In the genomic region with DNA sequence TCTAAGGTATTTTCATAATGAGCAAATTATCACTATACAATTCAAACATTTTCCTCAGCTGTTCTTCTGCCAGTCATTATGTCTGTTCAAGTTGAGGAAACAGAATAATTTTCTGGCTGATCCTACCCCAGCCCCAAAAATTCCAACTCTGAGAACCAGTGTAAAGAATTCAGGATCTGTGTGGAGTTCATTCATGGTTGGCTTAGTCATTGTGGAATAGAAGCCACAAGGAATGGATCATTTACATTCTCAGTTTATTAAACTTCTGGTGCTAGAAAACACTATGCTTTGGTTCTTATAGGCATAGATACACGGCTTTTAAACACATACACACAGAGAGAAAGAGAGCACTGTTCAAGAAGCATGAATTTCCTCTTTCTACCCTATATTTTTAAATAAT, we compare ENCODE assay signal across 19 cellular contexts.
DNase-seq lines count a peak whose midpoint lies in the region; ATAC-seq and TF ChIP-seq lines count a peak whose summit lies in the region.
"Had no signal": no experiment of that assay in that cellular context is flagged by ENCODE, and none has a peak within 500 bp of the region (broad histone marks: within the 10 kb centered on the region; RNA-seq: fewer than 3 reads in every experiment).

No MANE protein-coding gene starts in this region.

- no peaks in the 10 kb centered on the region for H3K27me3 Mint-ChIP-seq in chondrocyte (ENCODE audit: low read depth)
- H3K27me3 Mint-ChIP-seq: activated naive CD8-positive, alpha-beta T cell; naive B cell; T-helper 17 cell had no signal

- no peak overlapping the region for H4K8ac ChIP-seq in trophoblast cell (ENCODE audit: low read depth, low read length)

- TF ChIP-seq CTCF in AG10803 (conservative IDR thresholded peaks at IDR 0.05; ENCODE audit: low read length): no peak
- no peak for TF ChIP-seq CTCF in chondrocyte (IDR thresholded peaks at IDR 0.05)

- H3K4me2 ChIP-seq in trophoblast cell (ENCODE audit: low read length): no peak overlapping the region

- WGBS in trophoblast cell (ENCODE audit: extremely low coverage, insufficient coverage, insufficient read length): no CpG with 5 or more reads among the region's 1 CpG

- ATAC-seq in GM18498 (IDR thresholded peaks at IDR 0.05; ENCODE audit: unreplicated experiment) (no peak), left lobe of liver (no peak)
- ATAC-seq in activated naive CD4-positive, alpha-beta T cell treated with anti-CD3 and anti-CD28 coated beads, Interleukin-2, amount 50 U/mL, for 72 hours: no peak
- ATAC-seq: activated CD4-positive, CD25-positive, alpha-beta regulatory T cell treated with anti-CD3 and anti-CD28 coated beads, Interleukin-2, amount 50 U/mL, for 24 hours; heart left ventricle; left colon; T-helper 17 cell had no signal

- no peak overlapping the region for H2BK120ac ChIP-seq in trophoblast cell (ENCODE audit: insufficient read depth, low read length, poor library complexity)

- H2AK5ac ChIP-seq in trophoblast cell (ENCODE audit: low read length): no peak overlapping the region

- H3K4ac ChIP-seq in trophoblast cell (ENCODE audit: low read depth, low read length): no peak overlapping the region

- no peaks in the 10 kb centered on the region for H3K9me3 ChIP-seq in trophoblast cell (ENCODE audit: insufficient read depth, low read depth, low read length)
- H3K9me3 ChIP-seq: heart left ventricle, right atrium auricular region, testis had no signal

- H2BK5ac ChIP-seq in trophoblast cell (ENCODE audit: low read depth, low read length, poor library complexity): no peak overlapping the region

- no peak overlapping the region for H4K91ac ChIP-seq in trophoblast cell (ENCODE audit: low read depth, low read length)

- no peaks in the 10 kb centered on the region for H3K4me1 ChIP-seq in trophoblast cell (ENCODE audit: control insufficient read depth in 1 of 2, insufficient read depth in 2 of 2, low read length in 2 of 2)
- H3K4me1 ChIP-seq: testis had no signal

- no peak overlapping the region for H3K9ac ChIP-seq in trophoblast cell (ENCODE audit: low read length)

- H3K9me3 Mint-ChIP-seq in chondrocyte (ENCODE audit: low read depth): no peaks in the 10 kb centered on the region
- H3K9me3 Mint-ChIP-seq in activated naive CD4-positive, alpha-beta T cell treated with anti-CD3 and anti-CD28 coated beads, Interleukin-2, amount 50 U/mL, for 72 hours: no peaks in the 10 kb centered on the region
- H3K9me3 Mint-ChIP-seq: naive B cell had no signal

- no peaks in the 10 kb centered on the region for H3K79me1 ChIP-seq in trophoblast cell (ENCODE audit: low read length)

- H3K27me3 ChIP-seq in trophoblast cell (ENCODE audit: insufficient read depth, low read length): no peaks in the 10 kb centered on the region
- H3K27me3 ChIP-seq: heart left ventricle, right atrium auricular region, testis had no signal

- no peak overlapping the region for H4K12ac ChIP-seq in trophoblast cell (ENCODE audit: low read depth, low read length)

- H3K27ac ChIP-seq in trophoblast cell (ENCODE audit: low read depth, low read length): no peak overlapping the region
- H3K27ac ChIP-seq: heart left ventricle, right atrium auricular region, RWPE1, testis had no signal

- H3K14ac ChIP-seq in trophoblast cell (ENCODE audit: low read length): no peak overlapping the region

- H2AFZ ChIP-seq in trophoblast cell (ENCODE audit: insufficient read depth, low read length, poor library complexity): no peak overlapping the region

- no peak overlapping the region for H3K18ac ChIP-seq in trophoblast cell (ENCODE audit: low read length)

- H3K4me1 Mint-ChIP-seq in chondrocyte (ENCODE audit: low read depth): peaks cover 74% of the 10 kb centered on the region

- H3K27ac Mint-ChIP-seq in chondrocyte (ENCODE audit: unreplicated experiment): peak overlapping the region; percentile 34
- no peak overlapping the region for H3K27ac Mint-ChIP-seq in activated naive CD4-positive, alpha-beta T cell treated with anti-CD3 and anti-CD28 coated beads, Interleukin-2, amount 50 U/mL, for 72 hours
- H3K27ac Mint-ChIP-seq: activated naive CD8-positive, alpha-beta T cell; naive B cell; T-helper 17 cell had no signal

- H3K4me3 ChIP-seq in AG10803 (ENCODE audit: low read length): no peak overlapping the region
- H3K4me3 ChIP-seq in trophoblast cell (ENCODE audit: low read depth, low read length): no peak overlapping the region
- H3K4me3 ChIP-seq: heart left ventricle, right atrium auricular region, testis had no signal

- no peaks in the 10 kb centered on the region for H3K79me2 ChIP-seq in trophoblast cell (ENCODE audit: control insufficient read depth, insufficient read depth, low read length, poor library complexity)

- no peak overlapping the region for H3K23ac ChIP-seq in trophoblast cell (ENCODE audit: low read length)

- H3K36me3 ChIP-seq in trophoblast cell (ENCODE audit: control insufficient read depth in 1 of 2, insufficient read depth in 2 of 2, low read length in 2 of 2): no peaks in the 10 kb centered on the region
- H3K36me3 ChIP-seq: heart left ventricle, right atrium auricular region had no signal

- H2BK12ac ChIP-seq in trophoblast cell (ENCODE audit: low read length): no peak overlapping the region

- H3K36me3 Mint-ChIP-seq in chondrocyte (ENCODE audit: low read depth): no peaks in the 10 kb centered on the region
- H3K36me3 Mint-ChIP-seq in activated naive CD4-positive, alpha-beta T cell treated with anti-CD3 and anti-CD28 coated beads, Interleukin-2, amount 50 U/mL, for 72 hours: no peaks in the 10 kb centered on the region
- H3K36me3 Mint-ChIP-seq: activated naive CD8-positive, alpha-beta T cell had no signal

- H3K4me3 Mint-ChIP-seq in chondrocyte (ENCODE audit: unreplicated experiment): no peak overlapping the region
- H3K4me3 Mint-ChIP-seq: activated naive CD8-positive, alpha-beta T cell; naive B cell; T-helper 17 cell had no signal

- DNase-seq in AG10803 (ENCODE audit: low read depth) (peak; percentile 75), LHCN-M2 (ENCODE audit: low read depth) (peak; percentile 86), chondrocyte (ENCODE audit: low spot score) (no peak), myocyte (ENCODE audit: low read depth) (peak; percentile 65), left lobe of liver (ENCODE audit: low spot score) (no peak), trophoblast cell (no peak)
- no peak for DNase-seq in activated naive CD4-positive, alpha-beta T cell treated with anti-CD3 and anti-CD28 coated beads, Interleukin-2, amount 50 U/mL, for 72 hours (ENCODE audit: low spot score in 2 of 2)
- DNase-seq: activated CD8-positive, alpha-beta memory T cell treated with anti-CD3 and anti-CD28 coated beads, Interleukin-2, amount 50 U/mL, for 48 hours; heart left ventricle; left colon; naive B cell; NCI-H2107; T-helper 17 cell; testis had no signal

Comparison
In these comparisons a context has a peak if more than half of its experiments do, and no peak if none do; other contexts are left out.
1. DNase-seq: peak in AG10803 (single experiment), LHCN-M2 (single experiment) and myocyte (single experiment); none in chondrocyte (single experiment), activated naive CD4-positive, alpha-beta T cell treated with anti-CD3 and anti-CD28 coated beads, Interleukin-2, amount 50 U/mL, for 72 hours (0 of 2), left lobe of liver (single experiment) and trophoblast cell (0 of 2).